ENCODE assay signal across 9 cellular contexts in the genomic region with DNA sequence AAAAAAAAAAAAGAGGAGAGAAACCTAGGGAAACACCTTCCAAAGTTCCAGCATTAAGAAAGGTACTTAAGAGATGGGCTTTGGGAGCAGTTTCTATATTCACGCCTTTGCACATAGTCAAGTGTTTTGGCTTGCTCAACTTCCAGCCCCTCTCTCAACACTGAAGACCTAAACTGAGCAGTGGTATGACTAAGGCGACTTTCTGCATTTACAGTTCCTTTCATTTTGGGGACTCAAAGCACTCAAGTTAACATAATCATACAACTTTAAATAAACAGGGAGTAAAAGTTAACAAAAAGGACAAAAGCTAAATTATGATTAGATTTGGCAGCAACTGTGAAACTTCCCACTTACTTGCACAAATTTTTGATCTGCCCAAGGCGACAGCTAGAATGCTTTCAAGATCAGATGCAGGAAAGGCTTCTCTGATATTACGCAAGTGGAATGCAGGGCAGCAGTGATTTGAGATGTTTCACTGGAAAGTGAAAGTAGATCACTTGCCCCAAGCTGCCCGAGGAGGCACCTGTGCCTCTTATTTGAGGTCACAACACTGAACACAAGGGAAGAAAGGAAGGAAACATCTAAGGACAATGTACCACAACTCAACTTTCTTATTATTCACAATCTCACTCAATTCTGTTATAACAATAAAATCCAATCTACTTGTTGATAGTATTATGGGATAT.
A peak's percentile ranks its signal among the peaks of the same experiment; 100 is the strongest.
DNase-seq lines count a peak whose midpoint lies in the region; ATAC-seq and TF ChIP-seq lines count a peak whose summit lies in the region.
"Had no signal": no experiment of that assay in that cellular context is flagged by ENCODE, and none has a peak within 500 bp of the region (broad histone marks: within the 10 kb centered on the region; RNA-seq: fewer than 3 reads in every experiment).

No MANE protein-coding gene starts in this region.

- H3K9ac ChIP-seq in OCI-LY3 (ENCODE audit: low read length) (peak overlapping the region; percentile 16; the same call in 1 of the 2 replicates), endocrine pancreas (ENCODE audit: control insufficient read depth, insufficient read depth, low read length) (no peak overlapping the region)

- H3K79me2 ChIP-seq in OCI-LY3 (ENCODE audit: low read length): no peaks in the 10 kb centered on the region

- peak; percentile 55 for ATAC-seq in stimulated activated naive CD8-positive, alpha-beta T cell treated with anti-CD3 and anti-CD28 coated beads, Interleukin-15, Interleukin-2, amounts not matched to agents 100 U/mL and 50 U/mL, for 24 hours
- no peak for ATAC-seq in GM21447 (IDR thresholded peaks at IDR 0.05; ENCODE audit: unreplicated experiment)

- H4K20me1 ChIP-seq in OCI-LY3 (ENCODE audit: insufficient read depth, low read length): no peaks in the 10 kb centered on the region

- H2AFZ ChIP-seq in OCI-LY3 (ENCODE audit: low read depth, low read length): no peak overlapping the region

- H3K36me3 ChIP-seq in OCI-LY3 (replicated peaks; ENCODE audit: low read depth, low read length) (no peaks in the 10 kb centered on the region), endocrine pancreas (ENCODE audit: control insufficient read depth, insufficient read depth, low read length) (no peaks in the 10 kb centered on the region)
- H3K36me3 ChIP-seq: Peyer's patch had no signal

- DNase-seq in NCI-H146 (lab: John Stamatoyannopoulos, UW) (peak; percentile 15), NCI-H146 treated with DMSO at 0.1 percent for 48 hours (lab: John Stamatoyannopoulos, UW; ENCODE audit: unreplicated experiment) (no peak), NCI-H524 treated with DMSO at 0.1 percent for 48 hours (lab: John Stamatoyannopoulos, UW) (no peak), SIG-M5 (lab: John Stamatoyannopoulos, UW) (no peak)
- DNase-seq in stimulated activated naive CD8-positive, alpha-beta T cell treated with anti-CD3 and anti-CD28 coated beads, Interleukin-15, Interleukin-2, amounts not matched to agents 100 U/mL and 50 U/mL, for 24 hours: peak; percentile 7

- no peaks in the 10 kb centered on the region for H3K9me3 ChIP-seq in OCI-LY3 (ENCODE audit: insufficient read depth, low read length)
- no peaks in the 10 kb centered on the region for H3K9me3 ChIP-seq in endocrine pancreas (ENCODE audit: control insufficient read depth, low read length)
- H3K9me3 ChIP-seq: Peyer's patch had no signal

- peak overlapping the region; percentile 30 for H3K27ac ChIP-seq in OCI-LY3 (ENCODE audit: low read length)
- H3K27ac ChIP-seq: Peyer's patch had no signal

- TF ChIP-seq CTCF in OCI-LY3 (IDR thresholded peaks at IDR 0.05; ENCODE audit: low read depth, low read length): no peak

- H3K4me2 ChIP-seq in OCI-LY3 (ENCODE audit: low read length): peak overlapping the region; percentile 91

- peaks cover 17% of the 10 kb centered on the region for H3K4me1 ChIP-seq in OCI-LY3 (ENCODE audit: low read length)
- no peaks in the 10 kb centered on the region for H3K4me1 ChIP-seq in endocrine pancreas (ENCODE audit: control insufficient read depth, insufficient read depth, low read length)
- H3K4me1 ChIP-seq: Peyer's patch had no signal

- H3K27me3 ChIP-seq in OCI-LY3 (ENCODE audit: low read depth, low read length) (no peaks in the 10 kb centered on the region), endocrine pancreas (ENCODE audit: control insufficient read depth, insufficient read depth, low read length) (no peaks in the 10 kb centered on the region)
- H3K27me3 ChIP-seq: Peyer's patch had no signal

- H3K4me3 ChIP-seq in OCI-LY3 (ENCODE audit: low read length): peak overlapping the region; percentile 66
- H3K4me3 ChIP-seq in endocrine pancreas (ENCODE audit: control insufficient read depth, insufficient read depth, low read length): peak overlapping the region; percentile 72
- H3K4me3 ChIP-seq: Peyer's patch had no signal

Comparison
In these comparisons a context has a peak if more than half of its experiments do, and no peak if none do; other contexts are left out.
1. DNase-seq: peak in NCI-H146 (single experiment) and stimulated activated naive CD8-positive, alpha-beta T cell treated with anti-CD3 and anti-CD28 coated beads, Interleukin-15, Interleukin-2, amounts not matched to agents 100 U/mL and 50 U/mL, for 24 hours (single experiment); none in NCI-H146 treated with DMSO at 0.1 percent for 48 hours (single experiment), NCI-H524 treated with DMSO at 0.1 percent for 48 hours (single experiment) and SIG-M5 (single experiment).